16 cellular contexts compared by ENCODE assay signal in the genomic region with DNA sequence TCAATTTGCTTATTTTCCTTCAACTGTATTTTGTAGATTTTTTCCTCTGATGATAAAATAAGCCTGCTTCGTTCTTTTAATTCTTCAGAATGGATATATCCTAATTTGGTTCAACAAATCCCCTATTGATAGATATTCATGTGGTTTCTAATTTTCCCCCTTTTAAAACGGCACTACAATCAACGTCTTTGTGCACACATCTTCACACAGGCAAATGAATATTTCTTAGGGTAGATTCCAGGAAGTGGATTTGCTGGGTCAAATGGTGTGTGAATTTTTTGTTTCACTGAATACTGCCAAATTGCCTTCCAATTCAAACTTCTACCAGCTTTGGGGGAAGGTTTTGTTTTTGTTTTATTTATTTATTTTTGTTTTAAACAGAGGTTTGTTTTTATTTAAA.
DNase-seq lines count a peak whose midpoint lies in the region; ATAC-seq and TF ChIP-seq lines count a peak whose summit lies in the region.
"Had no signal": no experiment of that assay in that cellular context is flagged by ENCODE, and none has a peak within 500 bp of the region (broad histone marks: within the 10 kb centered on the region; RNA-seq: fewer than 3 reads in every experiment).

No MANE protein-coding gene starts in this region.

- H3K27me3 ChIP-seq in DOHH2 (ENCODE audit: control insufficient read depth, low read length), result no peaks in the 10 kb centered on the region
- no peaks in the 10 kb centered on the region for H3K27me3 ChIP-seq in adipocyte (replicated peaks; ENCODE audit: control insufficient read depth, insufficient read depth, low read length)
- H3K27me3 ChIP-seq: BE2C had no signal

- H4K20me1 ChIP-seq in DOHH2 (ENCODE audit: control insufficient read depth, insufficient read depth, low read depth, low read length), result no peaks in the 10 kb centered on the region

- H3F3A ChIP-seq in DOHH2 (ENCODE audit: control insufficient read depth, insufficient read depth), result 0 out of 2 replicates have a peak, but pooled peaks cover 4% of the 10 kb centered on the region

- no peaks in the 10 kb centered on the region for H3K9me2 ChIP-seq in DOHH2 (replicated peaks; ENCODE audit: control insufficient read depth, low read length)

- no peak for DNase-seq in adipocyte (ENCODE audit: low read depth)
- peak; percentile 21 for DNase-seq in midbrain (lab: John Stamatoyannopoulos, UW)
- DNase-seq in SK-N-DZ (ENCODE audit: low spot score), result no peak
- no peak for DNase-seq in MV-4-11 (lab: John Stamatoyannopoulos, UW)
- no peak for DNase-seq in omental fat pad (ENCODE audit: low spot score)
- DNase-seq in activated naive CD4-positive, alpha-beta T cell treated with Interleukin-2 at 50 U/mL for 16 hours, result no peak
- DNase-seq: BE2C; Caco-2; CD4-positive, alpha-beta memory T cell; DND-41; GF-D8; GOT3; H9 had no signal

- H3K4me3 ChIP-seq in DOHH2 (ENCODE audit: low read length) (no peak overlapping the region), adipocyte (ENCODE audit: low read length) (no peak overlapping the region)

- H3K79me2 ChIP-seq in DOHH2 (ENCODE audit: control insufficient read depth, low read length), result no peaks in the 10 kb centered on the region

- no peak for ATAC-seq in omental fat pad (ENCODE audit: low FRiP score)
- ATAC-seq: HepG2 had no signal

- H3K4me1 ChIP-seq in DOHH2 (ENCODE audit: control insufficient read depth, low read length) (peaks cover 23% of the 10 kb centered on the region), adipocyte (ENCODE audit: control insufficient read depth, insufficient read depth, low read length) (peaks cover 34% of the 10 kb centered on the region)
- H3K4me1 ChIP-seq: BE2C, Caco-2 had no signal

- H3K36me3 ChIP-seq in DOHH2 (ENCODE audit: control insufficient read depth, low read length), result no peaks in the 10 kb centered on the region
- H3K36me3 ChIP-seq in adipocyte (ENCODE audit: control insufficient read depth, insufficient read depth, low read length, severe bottlenecking), result no peaks in the 10 kb centered on the region
- H3K36me3 ChIP-seq: BE2C had no signal

- H3K27ac ChIP-seq in DOHH2 (ENCODE audit: low read depth, low read length), result no peak overlapping the region
- H3K27ac ChIP-seq: C4-2B had no signal

- peak overlapping the region; percentile 20 for H3K4me2 ChIP-seq in DOHH2 (ENCODE audit: low read length)

- H3K9me3 ChIP-seq in DOHH2 (ENCODE audit: control insufficient read depth, insufficient read depth, low read length), result no peaks in the 10 kb centered on the region
- H3K9me3 ChIP-seq in adipocyte (ENCODE audit: control insufficient read depth, low read length), result no peaks in the 10 kb centered on the region
- H3K9me3 ChIP-seq: BE2C, Caco-2 had no signal

- TF ChIP-seq CTCF in DOHH2 (IDR thresholded peaks at IDR 0.05; ENCODE audit: low read depth, low read length, poor library complexity, severe bottlenecking) (no peak), omental fat pad (IDR thresholded peaks at IDR 0.05) (no peak)

- H3K9ac ChIP-seq in adipocyte (ENCODE audit: low read length), result peak overlapping the region; percentile 6
